In the genomic region with DNA sequence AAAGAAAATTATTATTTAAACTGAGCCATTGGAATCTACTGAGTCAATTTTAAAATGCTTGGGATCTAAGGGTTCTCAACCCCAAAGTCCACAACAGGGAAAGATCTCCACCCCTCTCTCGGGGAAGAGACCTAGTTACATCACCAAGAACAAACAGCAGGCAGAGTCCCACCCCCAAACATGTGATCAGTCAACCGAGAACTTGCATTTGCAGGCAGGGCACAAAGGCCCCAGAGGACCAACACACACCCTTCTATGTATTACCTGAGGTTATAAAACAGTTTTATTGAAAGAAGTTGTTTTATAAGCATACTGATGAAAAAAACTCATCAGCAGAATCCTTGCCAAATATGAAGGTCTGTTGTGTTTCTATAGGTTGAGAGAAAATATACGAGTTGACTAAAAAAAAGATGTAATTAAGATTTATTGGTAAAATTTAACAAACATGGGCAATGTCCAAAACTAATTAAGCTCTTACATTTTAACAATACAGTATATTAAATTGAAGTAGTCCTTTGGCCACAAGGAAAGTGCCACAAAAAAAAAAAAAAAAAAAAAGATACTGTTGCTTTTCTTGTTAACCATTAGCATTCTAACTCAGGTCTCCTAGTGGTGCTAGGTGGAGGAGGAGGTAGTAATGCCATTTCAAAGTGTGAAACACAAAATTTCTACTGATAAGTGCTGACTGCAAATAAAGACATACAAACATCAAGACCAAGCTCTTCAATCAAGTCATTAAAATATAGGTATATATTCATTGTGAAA, we compare ENCODE assay signal across 8 cellular contexts. TPM values are rescaled to one million over a fixed set of nuclear protein-coding genes. Genes with fewer than 3 reads are reported as not detected.
DNase-seq lines count a peak whose midpoint lies in the region; ATAC-seq lines count a peak whose summit lies in the region.

No MANE protein-coding gene starts in this region.

- ATAC-seq in activated CD8-positive, alpha-beta T cell treated with anti-CD3 and anti-CD28 coated beads, Interleukin-2, amount 10 ng/mL, durations not matched to agents 7 days and 5 days: peak; percentile 51
- ATAC-seq in HG03280 (IDR thresholded peaks at IDR 0.05; ENCODE audit: unreplicated experiment): no peak

- POLR2A ChIA-PET in activated CD8-positive, alpha-beta T cell treated with anti-CD3 and anti-CD28 coated beads, Interleukin-2, amount 10 ng/mL, durations not matched to agents 7 days and 5 days (lab: Charles Lee): interaction anchor here (1.4 kb wide), 1 partner anchor 33 kb away, joined by 4 read pairs; no protein-coding TSS in a partner anchor

- DNase-seq in NCI-H1417 (lab: John Stamatoyannopoulos, UW) (peak; percentile 3 to 43 (median 25)), NCI-H1417 treated with DMSO at 0.1 percent for 48 hours (lab: John Stamatoyannopoulos, UW) (no peak), NCI-H1436 (lab: John Stamatoyannopoulos, UW) (peak; percentile 65), glomerular visceral epithelial cell (ENCODE audit: extremely low spot score) (peak; percentile 67), nucleus accumbens (lab: John Stamatoyannopoulos, UW) (peak in 51 of 56 donors; percentile 17 to 89 (median 65))
- DNase-seq in activated CD8-positive, alpha-beta T cell treated with anti-CD3 and anti-CD28 coated beads, Interleukin-2, amount 10 ng/mL, durations not matched to agents 7 days and 5 days: peak; percentile 36
- DNase-seq in activated T-helper 2 cell treated with anti-CD3 and anti-CD28 coated beads, Interferon-gamma antibody, Interleukin-2, Interleukin-4, amounts not matched to agents 10 μg/mL and 5 μg/mL and 100 μg/mL, durations not matched to agents 14 hours and 24 hours and 36 hours (ENCODE audit: low spot score): no peak

- H3K27me3 Mint-ChIP-seq in activated CD8-positive, alpha-beta T cell treated with anti-CD3 and anti-CD28 coated beads, Interleukin-2, amount 10 ng/mL, durations not matched to agents 7 days and 5 days (ENCODE audit: low read depth): no peaks in the 10 kb centered on the region
- H3K27me3 Mint-ChIP-seq in activated T-helper 2 cell treated with anti-CD3 and anti-CD28 coated beads, Interferon-gamma antibody, Interleukin-2, Interleukin-4, amounts not matched to agents 10 μg/mL and 5 μg/mL and 100 μg/mL, durations not matched to agents 14 hours and 24 hours and 36 hours (ENCODE audit: low read depth): peaks cover 11% of the 10 kb centered on the region

- peak overlapping the region; percentile 39 for H3K4me3 Mint-ChIP-seq in activated CD8-positive, alpha-beta T cell treated with anti-CD3 and anti-CD28 coated beads, Interleukin-2, amount 10 ng/mL, durations not matched to agents 7 days and 5 days
- H3K4me3 Mint-ChIP-seq in activated T-helper 2 cell treated with anti-CD3 and anti-CD28 coated beads, Interferon-gamma antibody, Interleukin-2, Interleukin-4, amounts not matched to agents 10 μg/mL and 5 μg/mL and 100 μg/mL, durations not matched to agents 14 hours and 24 hours and 36 hours (ENCODE audit: low read depth): no peak overlapping the region

- no peak overlapping the region for H3K27ac Mint-ChIP-seq in activated CD8-positive, alpha-beta T cell treated with anti-CD3 and anti-CD28 coated beads, Interleukin-2, amount 10 ng/mL, durations not matched to agents 7 days and 5 days
- no peak overlapping the region for H3K27ac Mint-ChIP-seq in activated T-helper 2 cell treated with anti-CD3 and anti-CD28 coated beads, Interferon-gamma antibody, Interleukin-2, Interleukin-4, amounts not matched to agents 10 μg/mL and 5 μg/mL and 100 μg/mL, durations not matched to agents 14 hours and 24 hours and 36 hours

- intact Hi-C loops in activated T-helper 2 cell treated with anti-CD3 and anti-CD28 coated beads, Interferon-gamma antibody, Interleukin-2, Interleukin-4, amounts not matched to agents 10 μg/mL and 5 μg/mL and 100 μg/mL, durations not matched to agents 14 hours and 24 hours and 36 hours (cut with micrococcal nuclease): no loop called here

- no peaks in the 10 kb centered on the region for H3K36me3 Mint-ChIP-seq in activated CD8-positive, alpha-beta T cell treated with anti-CD3 and anti-CD28 coated beads, Interleukin-2, amount 10 ng/mL, durations not matched to agents 7 days and 5 days (ENCODE audit: low read depth)
- no peaks in the 10 kb centered on the region for H3K36me3 Mint-ChIP-seq in activated T-helper 2 cell treated with anti-CD3 and anti-CD28 coated beads, Interferon-gamma antibody, Interleukin-2, Interleukin-4, amounts not matched to agents 10 μg/mL and 5 μg/mL and 100 μg/mL, durations not matched to agents 14 hours and 24 hours and 36 hours (ENCODE audit: low read depth)

- CTCF ChIA-PET in activated CD8-positive, alpha-beta T cell treated with anti-CD3 and anti-CD28 coated beads, Interleukin-2, amount 10 ng/mL, durations not matched to agents 7 days and 5 days (lab: Charles Lee): interaction anchor here (0.8 to 3.1 kb wide), 7 partner anchors 9 to 160 kb away, joined by 3 to 19 read pairs (median 4); no protein-coding TSS in a partner anchor

- H3K9me3 Mint-ChIP-seq in activated CD8-positive, alpha-beta T cell treated with anti-CD3 and anti-CD28 coated beads, Interleukin-2, amount 10 ng/mL, durations not matched to agents 7 days and 5 days (ENCODE audit: insufficient read depth): no peaks in the 10 kb centered on the region
- no peaks in the 10 kb centered on the region for H3K9me3 Mint-ChIP-seq in activated T-helper 2 cell treated with anti-CD3 and anti-CD28 coated beads, Interferon-gamma antibody, Interleukin-2, Interleukin-4, amounts not matched to agents 10 μg/mL and 5 μg/mL and 100 μg/mL, durations not matched to agents 14 hours and 24 hours and 36 hours

- H3K4me1 Mint-ChIP-seq in activated CD8-positive, alpha-beta T cell treated with anti-CD3 and anti-CD28 coated beads, Interleukin-2, amount 10 ng/mL, durations not matched to agents 7 days and 5 days (ENCODE audit: low read depth): peaks cover 18% of the 10 kb centered on the region
- peaks cover 17% of the 10 kb centered on the region for H3K4me1 Mint-ChIP-seq in activated T-helper 2 cell treated with anti-CD3 and anti-CD28 coated beads, Interferon-gamma antibody, Interleukin-2, Interleukin-4, amounts not matched to agents 10 μg/mL and 5 μg/mL and 100 μg/mL, durations not matched to agents 14 hours and 24 hours and 36 hours (ENCODE audit: low read depth)

RNA-seq across cellular contexts. Expression of a gene that starts 1.0 kb away (rescaled TPM):
- total RNA-seq in activated CD8-positive, alpha-beta T cell treated with anti-CD3 and anti-CD28 coated beads, Interleukin-2, amount 10 ng/mL, durations not matched to agents 7 days and 5 days: 1 to 10 TPM; 3.7 to 4.3 TPM
- total RNA-seq in activated T-helper 2 cell treated with anti-CD3 and anti-CD28 coated beads, Interferon-gamma antibody, Interleukin-2, Interleukin-4, amounts not matched to agents 10 μg/mL and 5 μg/mL and 100 μg/mL, durations not matched to agents 14 hours and 24 hours and 36 hours: 5.4 and 5.7 TPM in 2 replicates

RNA-seq across cellular contexts. Expression of a gene that starts 49.2 kb away (rescaled TPM):
- not detected for total RNA-seq in activated CD8-positive, alpha-beta T cell treated with anti-CD3 and anti-CD28 coated beads, Interleukin-2, amount 10 ng/mL, durations not matched to agents 7 days and 5 days
- not detected in 2 replicates for total RNA-seq in activated T-helper 2 cell treated with anti-CD3 and anti-CD28 coated beads, Interferon-gamma antibody, Interleukin-2, Interleukin-4, amounts not matched to agents 10 μg/mL and 5 μg/mL and 100 μg/mL, durations not matched to agents 14 hours and 24 hours and 36 hours

Comparison
In these comparisons a context has a peak if more than half of its experiments do, and no peak if none do; other contexts are left out.
1. DNase-seq: peak in NCI-H1417 (3 of 3), NCI-H1436 (single experiment), activated CD8-positive, alpha-beta T cell treated with anti-CD3 and anti-CD28 coated beads, Interleukin-2, amount 10 ng/mL, durations not matched to agents 7 days and 5 days (single experiment), glomerular visceral epithelial cell (single experiment) and nucleus accumbens (51 of 56); none in NCI-H1417 treated with DMSO at 0.1 percent for 48 hours (single experiment) and activated T-helper 2 cell treated with anti-CD3 and anti-CD28 coated beads, Interferon-gamma antibody, Interleukin-2, Interleukin-4, amounts not matched to agents 10 μg/mL and 5 μg/mL and 100 μg/mL, durations not matched to agents 14 hours and 24 hours and 36 hours (single experiment).